In genomic region chr12:124549629-124550028, GRCh38 we compare ENCODE assay signal across 11 cellular contexts. TPM values are rescaled to one million over a fixed set of nuclear protein-coding genes. Genes with fewer than 3 reads are reported as not detected.
DNase-seq lines count a peak whose midpoint lies in the region; ATAC-seq and TF ChIP-seq lines count a peak whose summit lies in the region.
"Had no signal": no experiment of that assay in that cellular context is flagged by ENCODE, and none has a peak within 500 bp of the region (broad histone marks: within the 10 kb centered on the region; RNA-seq: fewer than 3 reads in every experiment).

No MANE protein-coding gene starts in this region.

- H3K27ac ChIP-seq in cardiac muscle cell (peak overlapping the region; percentile 90), esophagus squamous epithelium (peak overlapping the region; percentile 52 to 84 (median 78)), prostate gland (peak overlapping the region; percentile 70 to 83)

- H3K4me1 ChIP-seq in cardiac muscle cell (ENCODE audit: low read depth) (peaks cover 52% of the 10 kb centered on the region), esophagus squamous epithelium (peaks cover 54 to 89% (median 65%) of the 10 kb centered on the region in 3 donors), prostate gland (replicated peaks) (peaks cover 41% of the 10 kb centered on the region)

- TF ChIP-seq POLR2A in esophagus squamous epithelium (IDR thresholded peaks at IDR 0.05) (no peak), prostate gland (IDR thresholded peaks at IDR 0.05) (no peak)

- intact Hi-C loops in Right ventricle myocardium inferior (cut with DNase I) (no loop called here), esophagus squamous epithelium (cut with DNase I) (no loop called here), prostate gland (cut with DNase I) (no loop called here)

- H3K27me3 ChIP-seq in cardiac muscle cell (no peaks in the 10 kb centered on the region), esophagus squamous epithelium (no peaks in the 10 kb centered on the region), prostate gland (replicated peaks; ENCODE audit: insufficient read depth) (no peaks in the 10 kb centered on the region)

- 65 to 68% methylated on average over 13 of the region's 17 CpGs for WGBS in esophagus squamous epithelium, 2 donors
- 65% methylated on average over 17 of the region's 17 CpGs for WGBS in prostate gland

- H3K36me3 ChIP-seq in cardiac muscle cell: no peaks in the 10 kb centered on the region
- H3K36me3 ChIP-seq in esophagus squamous epithelium: peaks cover 0 to 6% (median 0%) of the 10 kb centered on the region in 3 donors
- no peaks in the 10 kb centered on the region for H3K36me3 ChIP-seq in prostate gland

- no peak overlapping the region for H3K4me3 ChIP-seq in cardiac muscle cell
- H3K4me3 ChIP-seq in esophagus squamous epithelium: no peak overlapping the region
- H3K4me3 ChIP-seq in prostate gland: no peak overlapping the region

- no peaks in the 10 kb centered on the region for H3K9me3 ChIP-seq in cardiac muscle cell (ENCODE audit: low read depth)
- no peaks in the 10 kb centered on the region for H3K9me3 ChIP-seq in esophagus squamous epithelium
- no peaks in the 10 kb centered on the region for H3K9me3 ChIP-seq in prostate gland

- DNase-seq in cardiac muscle cell (ENCODE audit: low read depth in 1 of 2, low spot score in 1 of 2): no peak
- DNase-seq in Right ventricle myocardium inferior (ENCODE audit: missing footprints): no peak
- DNase-seq in esophagus squamous epithelium (lab: John Stamatoyannopoulos, UW): no peak
- DNase-seq in prostate gland (ENCODE audit: low spot score): no peak
- DNase-seq in NCI-H1417 treated with DMSO at 0.1 percent for 48 hours (lab: John Stamatoyannopoulos, UW): no peak
- DNase-seq in activated CD4-positive, CD25-positive, alpha-beta regulatory T cell treated with anti-CD3 and anti-CD28 coated beads, Interleukin-2, amount 50 U/mL, for 72 hours: no peak
- no peak for DNase-seq in foreskin melanocyte
- DNase-seq: activated CD8-positive, alpha-beta memory T cell treated with anti-CD3 and anti-CD28 coated beads, Interleukin-2, amount 50 U/mL, for 48 hours; amniotic stem cell; naive B cell had no signal

- ATAC-seq in Right ventricle myocardium inferior: no peak
- ATAC-seq in HG03139 (IDR thresholded peaks at IDR 0.05; ENCODE audit: unreplicated experiment): no peak

- TF ChIP-seq CTCF in cardiac muscle cell (IDR thresholded peaks at IDR 0.05; ENCODE audit: low read depth, low read length) (no peak), esophagus squamous epithelium (IDR thresholded peaks at IDR 0.05) (no peak), prostate gland (IDR thresholded peaks at IDR 0.05) (no peak)

RNA-seq across cellular contexts. Expression of gene NCOR2, which starts 17.8 kb away (rescaled TPM):
- total RNA-seq in cardiac muscle cell (57.4 and 113 TPM in 2 replicates), Right ventricle myocardium inferior (134 TPM), esophagus squamous epithelium (10 to 100 TPM; 17.7 to 84.1 (median 45.6) TPM), prostate gland (100 to 1,000 TPM; 184 to 306 TPM)
- 98.5 and 153 TPM in 2 replicates for polyA plus RNA-seq in cardiac muscle cell
